In genomic region chr12:92278378-92278828, GRCh38 we compare ENCODE assay signal across 1 cellular context.
TF ChIP-seq lines count a peak whose summit lies in the region.

No MANE protein-coding gene starts in this region.

TF ChIP-seq in K562, 482 proteins besides CTCF, POLR2A, EP300 and RAD21:
- TF ChIP-seq, protein P1, sequence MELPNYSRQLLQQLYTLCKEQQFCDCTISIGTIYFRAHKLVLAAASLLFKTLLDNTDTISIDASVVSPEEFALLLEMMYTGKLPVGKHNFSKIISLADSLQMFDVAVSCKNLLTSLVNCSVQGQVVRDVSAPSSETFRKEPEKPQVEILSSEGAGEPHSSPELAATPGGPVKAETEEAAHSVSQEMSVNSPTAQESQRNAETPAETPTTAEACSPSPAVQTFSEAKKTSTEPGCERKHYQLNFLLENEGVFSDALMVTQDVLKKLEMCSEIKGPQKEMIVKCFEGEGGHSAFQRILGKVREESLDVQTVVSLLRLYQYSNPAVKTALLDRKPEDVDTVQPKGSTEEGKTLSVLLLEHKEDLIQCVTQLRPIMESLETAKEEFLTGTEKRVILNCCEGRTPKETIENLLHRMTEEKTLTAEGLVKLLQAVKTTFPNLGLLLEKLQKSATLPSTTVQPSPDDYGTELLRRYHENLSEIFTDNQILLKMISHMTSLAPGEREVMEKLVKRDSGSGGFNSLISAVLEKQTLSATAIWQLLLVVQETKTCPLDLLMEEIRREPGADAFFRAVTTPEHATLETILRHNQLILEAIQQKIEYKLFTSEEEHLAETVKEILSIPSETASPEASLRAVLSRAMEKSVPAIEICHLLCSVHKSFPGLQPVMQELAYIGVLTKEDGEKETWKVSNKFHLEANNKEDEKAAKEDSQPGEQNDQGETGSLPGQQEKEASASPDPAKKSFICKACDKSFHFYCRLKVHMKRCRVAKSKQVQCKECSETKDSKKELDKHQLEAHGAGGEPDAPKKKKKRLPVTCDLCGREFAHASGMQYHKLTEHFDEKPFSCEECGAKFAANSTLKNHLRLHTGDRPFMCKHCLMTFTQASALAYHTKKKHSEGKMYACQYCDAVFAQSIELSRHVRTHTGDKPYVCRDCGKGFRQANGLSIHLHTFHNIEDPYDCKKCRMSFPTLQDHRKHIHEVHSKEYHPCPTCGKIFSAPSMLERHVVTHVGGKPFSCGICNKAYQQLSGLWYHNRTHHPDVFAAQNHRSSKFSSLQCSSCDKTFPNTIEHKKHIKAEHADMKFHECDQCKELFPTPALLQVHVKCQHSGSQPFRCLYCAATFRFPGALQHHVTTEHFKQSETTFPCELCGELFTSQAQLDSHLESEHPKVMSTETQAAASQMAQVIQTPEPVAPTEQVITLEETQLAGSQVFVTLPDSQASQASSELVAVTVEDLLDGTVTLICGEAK (IDR thresholded peaks at IDR 0.05) = no peak
- TF ChIP-seq, protein P1 (CRISPR knock-in tag; IDR thresholded peaks at IDR 0.05) = no peak
- TF ChIP-seq NFE2 (IDR thresholded peaks at IDR 0.05; ENCODE audit: low read depth) = no peak
- TF ChIP-seq, protein P2, sequence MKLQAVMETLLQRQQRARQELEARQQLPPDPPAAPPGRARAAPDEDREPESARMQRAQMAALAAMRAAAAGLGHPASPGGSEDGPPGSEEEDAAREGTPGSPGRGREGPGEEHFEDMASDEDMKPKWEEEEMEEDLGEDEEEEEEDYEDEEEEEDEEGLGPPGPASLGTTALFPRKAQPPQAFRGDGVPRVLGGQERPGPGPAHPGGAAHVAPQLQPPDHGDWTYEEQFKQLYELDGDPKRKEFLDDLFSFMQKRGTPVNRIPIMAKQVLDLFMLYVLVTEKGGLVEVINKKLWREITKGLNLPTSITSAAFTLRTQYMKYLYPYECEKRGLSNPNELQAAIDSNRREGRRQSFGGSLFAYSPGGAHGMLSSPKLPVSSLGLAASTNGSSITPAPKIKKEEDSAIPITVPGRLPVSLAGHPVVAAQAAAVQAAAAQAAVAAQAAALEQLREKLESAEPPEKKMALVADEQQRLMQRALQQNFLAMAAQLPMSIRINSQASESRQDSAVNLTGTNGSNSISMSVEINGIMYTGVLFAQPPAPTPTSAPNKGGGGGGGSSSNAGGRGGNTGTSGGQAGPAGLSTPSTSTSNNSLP (IDR thresholded peaks at IDR 0.05; ENCODE audit: borderline replicate concordance, low read depth, low read length) = no peak
- no peak for TF ChIP-seq TAL1 (IDR thresholded peaks at IDR 0.05)
- no peak for TF ChIP-seq KHSRP (IDR thresholded peaks at IDR 0.05)
- TF ChIP-seq FOS (IDR thresholded peaks at IDR 0.05; ENCODE audit: extremely low read depth, insufficient read length) = no peak
- TF ChIP-seq, protein P3, sequence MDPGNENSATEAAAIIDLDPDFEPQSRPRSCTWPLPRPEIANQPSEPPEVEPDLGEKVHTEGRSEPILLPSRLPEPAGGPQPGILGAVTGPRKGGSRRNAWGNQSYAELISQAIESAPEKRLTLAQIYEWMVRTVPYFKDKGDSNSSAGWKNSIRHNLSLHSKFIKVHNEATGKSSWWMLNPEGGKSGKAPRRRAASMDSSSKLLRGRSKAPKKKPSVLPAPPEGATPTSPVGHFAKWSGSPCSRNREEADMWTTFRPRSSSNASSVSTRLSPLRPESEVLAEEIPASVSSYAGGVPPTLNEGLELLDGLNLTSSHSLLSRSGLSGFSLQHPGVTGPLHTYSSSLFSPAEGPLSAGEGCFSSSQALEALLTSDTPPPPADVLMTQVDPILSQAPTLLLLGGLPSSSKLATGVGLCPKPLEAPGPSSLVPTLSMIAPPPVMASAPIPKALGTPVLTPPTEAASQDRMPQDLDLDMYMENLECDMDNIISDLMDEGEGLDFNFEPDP (CRISPR knock-in tag; IDR thresholded peaks at IDR 0.05) = no peak
- no peak for TF ChIP-seq CHCHD3 (CRISPR knock-in tag; IDR thresholded peaks at IDR 0.05)
- no peak for TF ChIP-seq MCM7 (IDR thresholded peaks at IDR 0.05)
